ENCODE assay signal across 9 cellular contexts in the genomic region with DNA sequence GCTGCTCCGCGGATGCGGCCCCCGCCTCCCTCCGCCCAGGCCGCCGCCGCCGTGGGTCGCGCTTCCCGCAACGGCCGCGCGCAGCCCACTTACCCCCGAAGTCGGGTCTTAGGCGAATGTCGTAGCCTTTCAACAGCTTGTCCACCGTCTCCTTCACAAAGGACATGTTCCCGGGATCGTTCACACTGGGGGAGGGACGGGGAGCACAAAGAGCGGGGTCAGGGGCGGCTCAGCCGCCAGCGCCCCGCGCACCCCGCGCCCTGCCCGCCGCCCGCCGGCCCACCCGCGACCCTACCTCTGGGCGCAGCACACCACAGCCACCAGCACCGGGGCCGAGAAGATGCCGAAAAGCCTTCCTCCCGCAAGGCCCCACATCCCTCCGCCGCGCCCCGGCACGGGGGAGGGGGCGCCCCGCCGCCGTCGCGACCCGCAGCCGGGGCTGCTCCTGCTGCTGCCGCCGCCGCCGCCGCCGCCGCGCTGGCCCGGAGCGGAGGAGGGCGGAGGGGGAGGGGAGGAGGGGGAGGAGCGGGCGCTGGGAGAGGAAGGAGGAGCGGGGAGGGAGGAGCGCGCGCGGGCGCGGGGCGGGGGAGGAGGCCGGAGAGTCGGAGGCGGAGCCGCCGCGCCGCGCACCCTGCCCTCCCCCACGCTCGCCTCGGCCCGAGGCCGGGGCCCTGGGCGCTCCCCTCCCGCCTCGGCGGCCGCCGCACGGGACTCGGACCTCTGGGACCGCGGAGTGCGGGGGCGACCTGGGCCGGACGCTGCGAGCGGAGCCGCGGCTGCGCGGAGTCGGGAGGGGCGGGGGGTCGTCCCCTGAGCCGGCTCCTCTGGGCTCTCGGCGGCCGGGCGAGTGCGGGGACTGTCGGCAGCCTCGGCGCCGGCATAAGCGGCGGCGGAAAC.
DNase-seq lines count a peak whose midpoint lies in the region; ATAC-seq lines count a peak whose summit lies in the region.
"Had no signal": no experiment of that assay in that cellular context is flagged by ENCODE, and none has a peak within 500 bp of the region (broad histone marks: within the 10 kb centered on the region; RNA-seq: fewer than 3 reads in every experiment).

TSS of gene GABRB3 (minus strand) at position 479 of the 897 bp plus-strand sequence.

- H3K27me3 Mint-ChIP-seq in activated T-cell treated with anti-CD3 and anti-CD28 coated beads, Interleukin-2, amount 50 U/mL, for 24 hours: peaks cover 46% of the 10 kb centered on the region

- no peaks in the 10 kb centered on the region for H3K9me3 Mint-ChIP-seq in activated T-cell treated with anti-CD3 and anti-CD28 coated beads, Interleukin-2, amount 50 U/mL, for 24 hours

- peak within 1 kb of the TSS; percentile 22 for H3K27ac Mint-ChIP-seq in activated T-cell treated with anti-CD3 and anti-CD28 coated beads, Interleukin-2, amount 50 U/mL, for 24 hours

- H3K4me1 Mint-ChIP-seq in activated T-cell treated with anti-CD3 and anti-CD28 coated beads, Interleukin-2, amount 50 U/mL, for 24 hours (ENCODE audit: low read depth): peaks cover 3% of the 10 kb centered on the region

- DNase-seq in activated T-cell treated with anti-CD3 and anti-CD28 coated beads, Interleukin-2, amount 50 U/mL, for 24 hours: no peak
- no peak for DNase-seq in activated T-cell treated with anti-CD3 and anti-CD28 coated beads, Interleukin-2, amount 50 U/mL, for 1 hour
- peak; percentile 13 for DNase-seq in amniotic epithelial cell (ENCODE audit: low read depth)
- DNase-seq in iPS-NIHi7 (ENCODE audit: extremely low spot score): peak; percentile 81
- DNase-seq in substantia nigra (lab: John Stamatoyannopoulos, UW): peak in 35 of 49 donors; percentile 3 to 89 (median 41)
- DNase-seq in NOMO-1 (lab: John Stamatoyannopoulos, UW; ENCODE audit: unreplicated experiment in 2 of 2): no peak
- DNase-seq in NCI-H226: no peak
- DNase-seq: DND-41 had no signal

- H3K4me3 Mint-ChIP-seq in activated T-cell treated with anti-CD3 and anti-CD28 coated beads, Interleukin-2, amount 50 U/mL, for 24 hours: no peak within 1 kb of the TSS

- H3K27ac ChIP-seq in substantia nigra (ENCODE audit: low read depth, low read length, poor library complexity, severe bottlenecking): no peak within 1 kb of the TSS

- no peaks in the 10 kb centered on the region for H3K36me3 Mint-ChIP-seq in activated T-cell treated with anti-CD3 and anti-CD28 coated beads, Interleukin-2, amount 50 U/mL, for 24 hours (ENCODE audit: low read depth)

- ATAC-seq in GM18861 (IDR thresholded peaks at IDR 0.05; ENCODE audit: unreplicated experiment): no peak

Comparison
In these comparisons a context has a peak if more than half of its experiments do, and no peak if none do; other contexts are left out.
1. DNase-seq: peak in amniotic epithelial cell (single experiment), iPS-NIHi7 (single experiment) and substantia nigra (35 of 49); none in activated T-cell treated with anti-CD3 and anti-CD28 coated beads, Interleukin-2, amount 50 U/mL, for 24 hours (single experiment), activated T-cell treated with anti-CD3 and anti-CD28 coated beads, Interleukin-2, amount 50 U/mL, for 1 hour (single experiment), NOMO-1 (0 of 2) and NCI-H226 (single experiment).